Comparison of ENCODE assay signal across 1 cellular context in genomic region chr12:42444192-42444943, GRCh38.
TF ChIP-seq lines count a peak whose summit lies in the region.

No MANE protein-coding gene starts in this region.

TF ChIP-seq in GM23338, 12 proteins besides CTCF, POLR2A, EP300 and RAD21 (continued from another document):
- TF ChIP-seq ZNF462 (CRISPR knock-in tag; IDR thresholded peaks at IDR 0.05) (no peak), EZH2phosphoT487 (IDR thresholded peaks at IDR 0.05; ENCODE audit: unreplicated experiment) (no peak), ZNF114 (CRISPR knock-in tag; IDR thresholded peaks at IDR 0.05) (no peak), POLR2AphosphoS5 (IDR thresholded peaks at IDR 0.05; ENCODE audit: low read depth) (no peak), CREB1 (CRISPR knock-in tag; IDR thresholded peaks at IDR 0.05; ENCODE audit: low read depth) (no peak), STAT1 (IDR thresholded peaks at IDR 0.05; ENCODE audit: unreplicated experiment) (no peak), ETS1 (IDR thresholded peaks at IDR 0.05) (no peak), REST (IDR thresholded peaks at IDR 0.05; ENCODE audit: unreplicated experiment) (no peak), ZNF331 (CRISPR knock-in tag; IDR thresholded peaks at IDR 0.05; ENCODE audit: low read depth) (no peak), EZH2 (IDR thresholded peaks at IDR 0.05; ENCODE audit: low read depth, unreplicated experiment) (no peak)
